ENCODE assay signal across 1 cellular context in genomic region chr4:61783050-61783449, GRCh38.
A peak's percentile ranks its signal among the peaks of the same experiment; 100 is the strongest.
TF ChIP-seq lines count a peak whose summit lies in the region.

No MANE protein-coding gene starts in this region.

TF ChIP-seq in GM12878, 131 proteins besides CTCF, POLR2A, EP300 and RAD21 (continued from another document):
- peak; percentile 66; the same call in 1 of the 2 replicates for TF ChIP-seq ATF2 (IDR thresholded peaks at IDR 0.05; ENCODE audit: low read length)
- TF ChIP-seq ZNF687 (IDR thresholded peaks at IDR 0.05): no peak
- no peak for TF ChIP-seq SREBF1 (IDR thresholded peaks at IDR 0.05; ENCODE audit: low read length)
- no peak for TF ChIP-seq BACH1 (IDR thresholded peaks at IDR 0.05; ENCODE audit: borderline replicate concordance)
- no peak for TF ChIP-seq IRF3 (IDR thresholded peaks at IDR 0.05)
- TF ChIP-seq SUPT20H (IDR thresholded peaks at IDR 0.05; ENCODE audit: borderline replicate concordance, control insufficient read depth, low read depth, low read length): no peak
- no peak for TF ChIP-seq SMC3 (IDR thresholded peaks at IDR 0.05; ENCODE audit: borderline replicate concordance, low read length)
- TF ChIP-seq FOXK2 (IDR thresholded peaks at IDR 0.05): no peak
- TF ChIP-seq USF2 (IDR thresholded peaks at IDR 0.05; ENCODE audit: borderline replicate concordance, low read depth, low read length): no peak
- TF ChIP-seq DPF2 (IDR thresholded peaks at IDR 0.05): peak; percentile 84
- no peak for TF ChIP-seq ETV6 (conservative IDR thresholded peaks at IDR 0.05 in 1 of 2, IDR thresholded peaks at IDR 0.05 in 1 of 2; ENCODE audit: borderline replicate concordance in 1 of 2, low read depth in 1 of 2)
- peak; percentile 56 for TF ChIP-seq RUNX3 (IDR thresholded peaks at IDR 0.05; ENCODE audit: low read length)
- TF ChIP-seq JUND (IDR thresholded peaks at IDR 0.05; ENCODE audit: low read depth, low read length): peak; percentile 48; the same call in 1 of the 2 replicates
- no peak for TF ChIP-seq ZSCAN29 (IDR thresholded peaks at IDR 0.05)
- no peak for TF ChIP-seq ATF3 (IDR thresholded peaks at IDR 0.05; ENCODE audit: borderline replicate concordance, extremely low read depth, low read depth, low read length)
- no peak for TF ChIP-seq SP1 (IDR thresholded peaks at IDR 0.05; ENCODE audit: low read depth, low read length)
- no peak for TF ChIP-seq RELB (IDR thresholded peaks at IDR 0.05; ENCODE audit: low read depth)
